In genomic region chr12:48132826-48133225, GRCh38 we compare ENCODE assay signal across 20 cellular contexts. TPM values are rescaled to one million over a fixed set of nuclear protein-coding genes. Genes with fewer than 3 reads are reported as not detected.
DNase-seq lines count a peak whose midpoint lies in the region; ATAC-seq and TF ChIP-seq lines count a peak whose summit lies in the region.
"Had no signal": no experiment of that assay in that cellular context is flagged by ENCODE, and none has a peak within 500 bp of the region (broad histone marks: within the 10 kb centered on the region; RNA-seq: fewer than 3 reads in every experiment).

No MANE protein-coding gene starts in this region.

- no peaks in the 10 kb centered on the region for H3K9me3 ChIP-seq in gastrocnemius medialis
- H3K9me3 ChIP-seq: A549; BE2C; BLaER1 treated with 17β-estradiol and CSF1 and Interleukin-3, amounts not matched to agents 10 nM and 100 nM had no signal

- peak; percentile 26 for DNase-seq in NCI-H345 treated with DMSO at 0.1 percent for 48 hours (lab: John Stamatoyannopoulos, UW; ENCODE audit: unreplicated experiment)
- no peak for DNase-seq in NCI-H345 (lab: John Stamatoyannopoulos, UW)
- DNase-seq in SW480 (ENCODE audit: low spot score) = peak; percentile 15
- no peak for DNase-seq in gastrocnemius medialis
- no peak for DNase-seq in effector CD8-positive, alpha-beta T cell (lab: John Stamatoyannopoulos, UW)
- DNase-seq in foreskin fibroblast = no peak
- DNase-seq: 8988T; ACHN; BE2C; Calu3; CD4-positive, alpha-beta T cell; COR-L47; DMS53; DMS79 treated with DMSO at 0.1 percent for 48 hours; GF-D8; H9 had no signal

- peaks cover 0 to 98% of the 10 kb centered on the region in 2 donors for H3K36me3 ChIP-seq in gastrocnemius medialis

- no peaks in the 10 kb centered on the region for H3K27me3 ChIP-seq in gastrocnemius medialis
- H3K27me3 ChIP-seq: BE2C; BLaER1 treated with 17β-estradiol and CSF1 and Interleukin-3, amounts not matched to agents 10 nM and 100 nM had no signal

- no peak for TF ChIP-seq POLR2A in gastrocnemius medialis (IDR thresholded peaks at IDR 0.05)

- intact Hi-C loops in gastrocnemius medialis (cut with DNase I; ENCODE audit: low total_unique reads) = no loop called here

- H3K4me1 ChIP-seq in gastrocnemius medialis = peaks cover 36 to 41% of the 10 kb centered on the region in 2 donors
- H3K4me1 ChIP-seq: A549; BE2C; BLaER1 treated with 17β-estradiol and CSF1 and Interleukin-3, amounts not matched to agents 10 nM and 100 nM had no signal

- H3K4me3 ChIP-seq in gastrocnemius medialis (no peak overlapping the region), foreskin fibroblast (ENCODE audit: low read depth in 1 of 2, low read length in 2 of 2) (no peak overlapping the region)
- H3K4me3 ChIP-seq: A549; BLaER1 treated with 17β-estradiol and CSF1 and Interleukin-3, amounts not matched to agents 10 nM and 100 nM; GM23338 had no signal

- TF ChIP-seq CTCF in gastrocnemius medialis (IDR thresholded peaks at IDR 0.05 in 4 of 5, conservative IDR thresholded peaks at IDR 0.05 in 1 of 5) (no peak), foreskin fibroblast (IDR thresholded peaks at IDR 0.05; ENCODE audit: low read depth, low read length) (no peak)

- no peak for ATAC-seq in gastrocnemius medialis
- ATAC-seq: A549, GM23338, HCT116 had no signal

- peak overlapping the region; percentile 84 to 98 (median 93) for H3K27ac ChIP-seq in gastrocnemius medialis
- H3K27ac ChIP-seq: A549; BLaER1 treated with 17β-estradiol and CSF1 and Interleukin-3, amounts not matched to agents 10 nM and 100 nM had no signal

- in situ Hi-C loops in gastrocnemius medialis (cut with MboI; ENCODE audit: low sequenced_read_pairs in 4 of 4) = no loop called here

RNA-seq across cellular contexts. Expression of gene PFKM, which starts 13.7 kb away (rescaled TPM):
- 1,000 to 10,000 TPM in 1 of 4 donors, 100 to 1,000 TPM in 3; 341 to 1,022 (median 763) TPM for total RNA-seq in gastrocnemius medialis

RNA-seq across cellular contexts. Expression of gene ASB8, which starts 24.5 kb away (rescaled TPM):
- 100 to 1,000 TPM; 134 to 359 (median 210) TPM for total RNA-seq in gastrocnemius medialis

RNA-seq across cellular contexts. Expression of gene SENP1, which starts 26.9 kb away (rescaled TPM):
- 10 to 100 TPM in 3 of 4 donors, 1 to 10 TPM in 1; 8.7 to 19.1 (median 13.1) TPM for total RNA-seq in gastrocnemius medialis

RNA-seq across cellular contexts. Expression of gene CCDC184, which starts 50.6 kb away (rescaled TPM):
- total RNA-seq in gastrocnemius medialis = 1 to 10 TPM in 2 of 4 donors, under 1 TPM in 2; 0.38 to 2.0 (median 1.1) TPM

Comparison
In these comparisons a context has a peak if more than half of its experiments do, and no peak if none do; other contexts are left out.
1. DNase-seq: peak in NCI-H345 treated with DMSO at 0.1 percent for 48 hours (single experiment) and SW480 (single experiment); none in NCI-H345 (single experiment), gastrocnemius medialis (0 of 2), effector CD8-positive, alpha-beta T cell (single experiment) and foreskin fibroblast (0 of 2).